Comparison of ENCODE assay signal across 8 cellular contexts in genomic region chr14:21024668-21025373, GRCh38. TPM values are rescaled to one million over a fixed set of nuclear protein-coding genes. Genes with fewer than 3 reads are reported as not detected.
A peak's percentile ranks its signal among the peaks of the same experiment; 100 is the strongest.
DNase-seq lines count a peak whose midpoint lies in the region; ATAC-seq lines count a peak whose summit lies in the region.

NDRG2 (minus strand) TSS chr14:21025061; CDS start chr14:21023315, 1,746 bp downstream.

- H3K27me3 ChIP-seq in endocrine pancreas (ENCODE audit: control insufficient read depth, insufficient read depth, low read length): no peaks in the 10 kb centered on the region
- H3K27me3 ChIP-seq in mononuclear cell (ENCODE audit: insufficient read depth, low read length): peaks cover 11% of the 10 kb centered on the region

- ATAC-seq in GM18511 (IDR thresholded peaks at IDR 0.05; ENCODE audit: unreplicated experiment): no peak

- no peaks in the 10 kb centered on the region for H3K4me1 ChIP-seq in endocrine pancreas (ENCODE audit: control insufficient read depth, insufficient read depth, low read length)
- H3K4me1 ChIP-seq in mononuclear cell (ENCODE audit: insufficient read depth, low read length): peaks cover 21% of the 10 kb centered on the region

- H3K9me3 ChIP-seq in endocrine pancreas (ENCODE audit: control insufficient read depth, low read length) (no peaks in the 10 kb centered on the region), mononuclear cell (ENCODE audit: low read depth, low read length) (no peaks in the 10 kb centered on the region)

- peak within 1 kb of the TSS; percentile 30 for H3K9ac ChIP-seq in endocrine pancreas (ENCODE audit: control insufficient read depth, insufficient read depth, low read length)

- H3K36me3 ChIP-seq in endocrine pancreas (ENCODE audit: control insufficient read depth, insufficient read depth, low read length): no peaks in the 10 kb centered on the region

- DNase-seq in DMS 273 (lab: John Stamatoyannopoulos, UW; ENCODE audit: unreplicated experiment) (peak; percentile 78), DMS 273 treated with DMSO at 0.1 percent for 48 hours (lab: John Stamatoyannopoulos, UW) (no peak), NCI-H2227 (lab: John Stamatoyannopoulos, UW; ENCODE audit: unreplicated experiment) (peak; percentile 82)
- peak; percentile 26 for DNase-seq in activated CD8-positive, alpha-beta memory T cell treated with anti-CD3 and anti-CD28 coated beads, Interleukin-2, amount 50 U/mL, for 24 hours (ENCODE audit: extremely low read depth)
- DNase-seq in stimulated activated CD8-positive, alpha-beta memory T cell treated with anti-CD3 and anti-CD28 coated beads, Interleukin-15, amount 100 ng/mL, for 4 hours (ENCODE audit: low read depth in 2 of 2): peak; percentile 46 to 50

- H3K4me3 ChIP-seq in endocrine pancreas (ENCODE audit: control insufficient read depth, insufficient read depth, low read length) (no peak within 1 kb of the TSS), mononuclear cell (ENCODE audit: low read length) (peak within 1 kb of the TSS; percentile 47)

RNA-seq across cellular contexts. Expression of gene NDRG2, which starts in this region (rescaled TPM):
- total RNA-seq in mononuclear cell: 9.7 TPM
